Comparison of ENCODE assay signal across 18 cellular contexts in genomic region chr6:19492631-19493030, GRCh38.
A peak's percentile ranks its signal among the peaks of the same experiment; 100 is the strongest.
DNase-seq lines count a peak whose midpoint lies in the region; ATAC-seq and TF ChIP-seq lines count a peak whose summit lies in the region.
"Had no signal": no experiment of that assay in that cellular context is flagged by ENCODE, and none has a peak within 500 bp of the region (broad histone marks: within the 10 kb centered on the region; RNA-seq: fewer than 3 reads in every experiment).

No MANE protein-coding gene starts in this region.

- no peak overlapping the region for H3K4me2 ChIP-seq in GM23248 (ENCODE audit: unreplicated experiment)

- 0 out of 2 replicates have a peak, but pooled peaks cover 8% of the 10 kb centered on the region for H3K4me1 ChIP-seq in GM23248 (ENCODE audit: insufficient read depth)
- H3K4me1 ChIP-seq: prostate gland, SJSA1, testis had no signal

- H3K79me2 ChIP-seq in GM23248 (ENCODE audit: insufficient read depth), result no peaks in the 10 kb centered on the region

- H3K27me3 ChIP-seq in GM23248 (replicated peaks; ENCODE audit: insufficient read depth), result no peaks in the 10 kb centered on the region
- H3K27me3 ChIP-seq: SJSA1, testis had no signal

- 28 to 44% methylated on average over 1 of the region's 1 CpG for WGBS in GM23248 (ENCODE audit: low coverage in 1 of 2, low lambda C conversion rate in 2 of 2, missing lambda C conversion rate in 2 of 2), 2 experiments

- H3K9me3 ChIP-seq in GM23248 (ENCODE audit: low read depth), result no peaks in the 10 kb centered on the region
- H3K9me3 ChIP-seq: prostate gland, SJSA1, testis had no signal

- no peaks in the 10 kb centered on the region for H3K36me3 ChIP-seq in GM23248 (ENCODE audit: low read depth)
- H3K36me3 ChIP-seq: prostate gland, SJSA1 had no signal

- DNase-seq in GM23248 (peak; percentile 1), NCI-H774 (lab: John Stamatoyannopoulos, UW) (peak; percentile 1), epithelial cell of proximal tubule (ENCODE audit: low read depth) (peak; percentile 61), retina (peak; percentile 71), H4 (ENCODE audit: low spot score) (no peak)
- DNase-seq in activated CD4-positive, CD25-positive, alpha-beta regulatory T cell (lab: John Stamatoyannopoulos, UW), result no peak
- DNase-seq: effector CD4-positive, alpha-beta T cell; islet precursor cell; KG1; mesenchymal stem cell; natural killer cell; NCI-H1105 treated with DMSO at 0.1 percent for 48 hours; NCI-H524 treated with DMSO at 0.1 percent for 48 hours; stimulated activated CD4-positive, alpha-beta T cell treated with anti-CD3 and anti-CD28 coated beads, Interleukin-12 subunit alpha, Interleukin-12 subunit beta, amount 100 ng/mL, for 4 hours; testis had no signal

- no peak for ATAC-seq in GM19455 (IDR thresholded peaks at IDR 0.05; ENCODE audit: unreplicated experiment)
- ATAC-seq: natural killer cell had no signal

- H4K20me1 ChIP-seq in GM23248 (ENCODE audit: insufficient read depth), result no peaks in the 10 kb centered on the region

- in situ Hi-C loops in GM23248 (cut with MboI), result no loop called here

- H3K27ac ChIP-seq in GM23248, result no peak overlapping the region
- H3K27ac ChIP-seq: prostate gland, SJSA1, testis had no signal

- no peak overlapping the region for H3K9ac ChIP-seq in GM23248

- no peaks in the 10 kb centered on the region; the same call in 1 of the 2 replicates for H3F3A ChIP-seq in GM23248 (ENCODE audit: insufficient read depth)

- no peak for TF ChIP-seq CTCF in epithelial cell of proximal tubule (conservative IDR thresholded peaks at IDR 0.05; ENCODE audit: low read depth, low read length)

- H3K9me2 ChIP-seq in GM23248 (ENCODE audit: insufficient read depth), result no peaks in the 10 kb centered on the region

- no peak overlapping the region for H3K4me3 ChIP-seq in GM23248
- no peak overlapping the region for H3K4me3 ChIP-seq in epithelial cell of proximal tubule (ENCODE audit: low read depth, low read length)
- H3K4me3 ChIP-seq: prostate gland, SJSA1, testis had no signal

- H2AFZ ChIP-seq in GM23248, result 0 out of 2 replicates have a peak overlapping the region, but pooled peaks have one; percentile 35

Comparison
In these comparisons a context has a peak if more than half of its experiments do, and no peak if none do; other contexts are left out.
1. DNase-seq: peak in GM23248 (single experiment), NCI-H774 (single experiment), epithelial cell of proximal tubule (single experiment) and retina (single experiment); none in H4 (single experiment) and activated CD4-positive, CD25-positive, alpha-beta regulatory T cell (0 of 4).